21 cellular contexts compared by ENCODE assay signal in genomic region chr19:2802826-2803225, GRCh38. TPM values are rescaled to one million over a fixed set of nuclear protein-coding genes. Genes with fewer than 3 reads are reported as not detected.
DNase-seq lines count a peak whose midpoint lies in the region; ATAC-seq and TF ChIP-seq lines count a peak whose summit lies in the region.
"Had no signal": no experiment of that assay in that cellular context is flagged by ENCODE, and none has a peak within 500 bp of the region (broad histone marks: within the 10 kb centered on the region; RNA-seq: fewer than 3 reads in every experiment).

No MANE protein-coding gene starts in this region.

- H3K9me3 ChIP-seq in osteoblast (ENCODE audit: low read depth, low read length) (no peaks in the 10 kb centered on the region), mesenchymal stem cell (ENCODE audit: control insufficient read depth, low read length) (no peaks in the 10 kb centered on the region)

- 97% methylated on average over 17 of the region's 17 CpGs for WGBS in mesenchymal stem cell

- H4K8ac ChIP-seq in mesenchymal stem cell (ENCODE audit: low read length), result no peak overlapping the region

- peaks cover 58% of the 10 kb centered on the region for H3K79me1 ChIP-seq in mesenchymal stem cell (replicated peaks; ENCODE audit: low read length, poor library complexity, severe bottlenecking)

- H3K9me3 Mint-ChIP-seq in glutamatergic neuron (ENCODE audit: unreplicated experiment), result no peaks in the 10 kb centered on the region
- H3K9me3 Mint-ChIP-seq: CD4-positive, CD25-positive, alpha-beta regulatory T cell; CD8-positive, alpha-beta memory T cell; H9 had no signal

- peak overlapping the region; percentile 31 for H3K27ac Mint-ChIP-seq in glutamatergic neuron (ENCODE audit: unreplicated experiment)
- H3K27ac Mint-ChIP-seq: CD4-positive, CD25-positive, alpha-beta regulatory T cell; H9 had no signal

- H2BK120ac ChIP-seq in mesenchymal stem cell (ENCODE audit: low read depth, low read length), result no peak overlapping the region

- H3K4me3 ChIP-seq in osteoblast (ENCODE audit: insufficient read depth, low read length) (no peak overlapping the region), mesenchymal stem cell (ENCODE audit: insufficient read depth in 1 of 2, low read depth in 1 of 2, low read length in 2 of 2) (no peak overlapping the region)
- H3K4me3 ChIP-seq: GM12878 had no signal

- H3K36me3 Mint-ChIP-seq in glutamatergic neuron (ENCODE audit: unreplicated experiment), result peaks cover 5% of the 10 kb centered on the region

- DNase-seq in Right ventricle myocardium inferior (ENCODE audit: missing footprints), result peak; percentile 33
- DNase-seq in cardiac septum (ENCODE audit: low spot score), result no peak
- peak; percentile 2 for DNase-seq in GM19238 (ENCODE audit: insufficient read length, low spot score)
- DNase-seq in glutamatergic neuron, result no peak
- DNase-seq in osteoblast (ENCODE audit: insufficient read length, low spot score, missing footprints), result peak; percentile 82
- DNase-seq in NCI-H1694 (lab: John Stamatoyannopoulos, UW), result no peak
- DNase-seq in mesenchymal stem cell, result no peak
- DNase-seq: 8988T; C1 segment of cervical spinal cord; CD4-positive, CD25-positive, alpha-beta regulatory T cell; CD8-positive, alpha-beta memory T cell; COR-L47; DMS 273 treated with DMSO at 0.1 percent for 48 hours; DMS53; DND-41; EL; GOT3; H9 had no signal

- no peak for ATAC-seq in Right ventricle myocardium inferior
- no peak for ATAC-seq in GM19455 (IDR thresholded peaks at IDR 0.05; ENCODE audit: unreplicated experiment)
- ATAC-seq: GM12878 had no signal

- H3K4me2 ChIP-seq in osteoblast (ENCODE audit: insufficient read depth, low read length), result no peak overlapping the region
- no peak overlapping the region for H3K4me2 ChIP-seq in mesenchymal stem cell (ENCODE audit: low read length, poor library complexity, severe bottlenecking)

- H3K4ac ChIP-seq in mesenchymal stem cell (ENCODE audit: low read depth in 1 of 2, low read length in 2 of 2), result no peak overlapping the region

- H3K4me1 ChIP-seq in osteoblast (ENCODE audit: insufficient read depth, low read length) (no peaks in the 10 kb centered on the region), mesenchymal stem cell (ENCODE audit: control insufficient read depth, insufficient read depth, low read depth, low read length) (no peaks in the 10 kb centered on the region)

- H3K27ac ChIP-seq in osteoblast (ENCODE audit: low read depth, low read length) (no peak overlapping the region), mesenchymal stem cell (ENCODE audit: low read length, poor library complexity, severe bottlenecking) (no peak overlapping the region)
- H3K27ac ChIP-seq: HL-60 had no signal

- H3K23ac ChIP-seq in mesenchymal stem cell (ENCODE audit: low read length in 2 of 2), result no peak overlapping the region

- no peak overlapping the region for H3K18ac ChIP-seq in mesenchymal stem cell (ENCODE audit: low read depth in 1 of 2, low read length in 2 of 2)

- no peak overlapping the region for H3K9ac ChIP-seq in mesenchymal stem cell (ENCODE audit: low read length)

- no peak overlapping the region for H3K4me3 Mint-ChIP-seq in glutamatergic neuron (ENCODE audit: unreplicated experiment)
- H3K4me3 Mint-ChIP-seq: CD4-positive, CD25-positive, alpha-beta regulatory T cell; CD8-positive, alpha-beta memory T cell had no signal

- intact Hi-C loops in Right ventricle myocardium inferior (cut with DNase I) (no loop called here), cardiac septum (cut with DNase I) (no loop called here)

- TF ChIP-seq CTCF in glutamatergic neuron (IDR thresholded peaks at IDR 0.05; ENCODE audit: partially characterized antibody, unreplicated experiment), result no peak
- TF ChIP-seq CTCF in osteoblast (IDR thresholded peaks at IDR 0.05; ENCODE audit: extremely low read depth, low read depth, low read length), result no peak

- H2BK15ac ChIP-seq in mesenchymal stem cell (ENCODE audit: low read depth, poor library complexity, severe bottlenecking), result no peak overlapping the region

- peaks cover 4% of the 10 kb centered on the region for H4K20me1 ChIP-seq in osteoblast (ENCODE audit: insufficient read depth, low read length)

- H2AK5ac ChIP-seq in mesenchymal stem cell (ENCODE audit: low read length, severe bottlenecking), result no peak overlapping the region

- no peak overlapping the region for H2BK12ac ChIP-seq in mesenchymal stem cell (ENCODE audit: low read length in 2 of 2)

- H3K36me3 ChIP-seq in osteoblast (ENCODE audit: insufficient read depth, low read length) (peaks cover 23% of the 10 kb centered on the region), mesenchymal stem cell (ENCODE audit: control insufficient read depth in 1 of 2, insufficient read depth in 2 of 2, low read depth in 1 of 2, low read length in 2 of 2) (peaks cover 40 to 97% of the 10 kb centered on the region in 2 experiments)

- H3K79me2 ChIP-seq in osteoblast (ENCODE audit: insufficient read depth, low read length), result no peaks in the 10 kb centered on the region

- H3K27me3 Mint-ChIP-seq in glutamatergic neuron (ENCODE audit: unreplicated experiment), result no peaks in the 10 kb centered on the region
- H3K27me3 Mint-ChIP-seq: CD4-positive, CD25-positive, alpha-beta regulatory T cell had no signal

- no peak overlapping the region for H2BK5ac ChIP-seq in mesenchymal stem cell (ENCODE audit: low read depth, low read length, poor library complexity, severe bottlenecking)

- H2AFZ ChIP-seq in osteoblast (ENCODE audit: low read length) (no peak overlapping the region), mesenchymal stem cell (ENCODE audit: low read depth, low read length) (no peak overlapping the region)

- H3K27me3 ChIP-seq in osteoblast (ENCODE audit: insufficient read depth, low read length) (no peaks in the 10 kb centered on the region), mesenchymal stem cell (ENCODE audit: control insufficient read depth in 1 of 2, insufficient read depth in 1 of 2, low read length in 2 of 2) (no peaks in the 10 kb centered on the region)

- H3K4me1 Mint-ChIP-seq in glutamatergic neuron (ENCODE audit: low read depth, unreplicated experiment), result no peaks in the 10 kb centered on the region
- H3K4me1 Mint-ChIP-seq: CD4-positive, CD25-positive, alpha-beta regulatory T cell; H9 had no signal

- H4K91ac ChIP-seq in mesenchymal stem cell (ENCODE audit: low read length), result no peak overlapping the region

- H3K14ac ChIP-seq in mesenchymal stem cell (ENCODE audit: low read length in 2 of 2), result no peak overlapping the region

RNA-seq across cellular contexts. Expression of gene ZNF554, which starts 16.8 kb away (rescaled TPM):
- total RNA-seq in Right ventricle myocardium inferior, result 3.7 TPM
- 5.6 TPM for total RNA-seq in cardiac septum
- 5.8 TPM for total RNA-seq in glutamatergic neuron (ENCODE audit: unreplicated experiment)
- 5.6 and 5.8 TPM in 2 replicates for total RNA-seq in osteoblast
- polyA plus RNA-seq in mesenchymal stem cell (2013, experiment 1 of 2), result 2.2 TPM
- 2.3 TPM for polyA plus RNA-seq in mesenchymal stem cell (2013, experiment 2 of 2)

RNA-seq across cellular contexts. Expression of gene THOP1, which starts 17.5 kb away (rescaled TPM):
- total RNA-seq in Right ventricle myocardium inferior (54.8 TPM), cardiac septum (34.6 TPM), glutamatergic neuron (ENCODE audit: unreplicated experiment) (64.0 TPM), osteoblast (45.6 and 49.5 TPM in 2 replicates)
- 30.9 TPM for polyA plus RNA-seq in mesenchymal stem cell (2013, experiment 1 of 2)
- polyA plus RNA-seq in mesenchymal stem cell (2013, experiment 2 of 2), result 31.0 TPM

RNA-seq across cellular contexts. Expression of gene SGTA, which starts 19.8 kb away (rescaled TPM):
- total RNA-seq in Right ventricle myocardium inferior (64.3 TPM), cardiac septum (54.1 TPM), glutamatergic neuron (ENCODE audit: unreplicated experiment) (90.6 TPM), osteoblast (35.9 and 38.7 TPM in 2 replicates)
- 51.4 TPM for polyA plus RNA-seq in mesenchymal stem cell (2013, experiment 1 of 2)
- polyA plus RNA-seq in mesenchymal stem cell (2013, experiment 2 of 2), result 49.6 TPM

RNA-seq across cellular contexts. Expression of gene ZNF555, which starts 38.4 kb away (rescaled TPM):
- total RNA-seq in Right ventricle myocardium inferior (8.9 TPM), cardiac septum (6.9 TPM), glutamatergic neuron (ENCODE audit: unreplicated experiment) (8.4 TPM), osteoblast (6.2 and 8.0 TPM in 2 replicates)
- polyA plus RNA-seq in mesenchymal stem cell (2013, experiment 1 of 2), result 2.9 TPM
- 3.0 TPM for polyA plus RNA-seq in mesenchymal stem cell (2013, experiment 2 of 2)

Comparison
In these comparisons a context has a peak if more than half of its experiments do, and no peak if none do; other contexts are left out.
1. DNase-seq: peak in Right ventricle myocardium inferior (single experiment), GM19238 (single experiment) and osteoblast (single experiment); none in cardiac septum (single experiment), glutamatergic neuron (single experiment), NCI-H1694 (single experiment) and mesenchymal stem cell (single experiment).